1 cellular context compared by ENCODE assay signal in the genomic region with DNA sequence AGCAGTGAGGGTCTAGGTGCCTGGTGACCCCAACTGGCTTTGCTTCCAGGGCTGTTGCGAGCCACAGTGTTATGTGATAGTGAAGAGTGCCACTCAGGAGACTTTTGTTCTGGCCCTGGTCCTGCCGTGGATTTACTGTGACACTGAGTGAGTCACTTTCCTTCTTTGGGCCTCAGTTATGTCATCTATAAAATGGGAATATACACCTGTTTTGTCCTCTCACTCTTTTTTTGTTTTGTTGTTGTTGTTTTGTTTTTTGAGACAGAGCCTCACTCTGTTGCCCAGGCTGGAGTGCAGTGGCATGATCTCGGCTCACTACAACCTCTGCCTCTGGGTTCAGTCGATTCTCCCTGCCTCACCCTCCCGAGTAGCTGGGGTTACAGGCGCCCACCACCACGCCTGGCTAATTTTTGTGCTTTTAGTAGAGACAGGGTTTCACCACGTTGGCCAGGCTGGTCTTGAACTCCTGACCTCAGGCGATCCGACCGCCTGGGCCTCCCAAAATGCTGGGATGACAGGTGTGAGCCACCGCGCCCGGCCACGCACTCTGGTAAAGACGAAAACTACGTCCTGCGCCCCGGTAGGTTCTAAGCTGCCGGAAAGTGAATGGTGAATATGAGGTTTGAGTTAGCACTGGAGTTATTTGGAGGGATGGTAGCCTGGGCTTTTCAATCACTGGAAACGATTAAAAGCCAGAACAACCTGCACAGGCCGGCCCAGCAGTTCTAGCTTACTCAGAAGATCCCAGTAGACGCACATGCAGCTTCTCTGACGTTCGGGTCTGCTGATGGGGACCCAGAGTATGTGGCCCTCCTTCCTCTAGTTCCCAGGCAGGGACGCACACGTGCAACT.
TF ChIP-seq lines count a peak whose summit lies in the region.

No MANE protein-coding gene starts in this region.

TF ChIP-seq in WTC11, 78 proteins besides CTCF, POLR2A, EP300 and RAD21 (continued from another document):
- TF ChIP-seq, protein P1, sequence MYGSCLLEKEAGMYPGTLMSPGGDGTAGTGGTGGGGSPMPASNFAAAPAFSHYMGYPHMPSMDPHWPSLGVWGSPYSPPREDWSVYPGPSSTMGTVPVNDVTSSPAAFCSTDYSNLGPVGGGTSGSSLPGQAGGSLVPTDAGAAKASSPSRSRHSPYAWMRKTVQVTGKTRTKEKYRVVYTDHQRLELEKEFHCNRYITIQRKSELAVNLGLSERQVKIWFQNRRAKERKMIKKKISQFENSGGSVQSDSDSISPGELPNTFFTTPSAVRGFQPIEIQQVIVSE (CRISPR knock-in tag; IDR thresholded peaks at IDR 0.05; ENCODE audit: borderline replicate concordance) = no peak
- TF ChIP-seq JUN (CRISPR knock-in tag; IDR thresholded peaks at IDR 0.05) (no peak), ESRRA (CRISPR knock-in tag; IDR thresholded peaks at IDR 0.05; ENCODE audit: borderline replicate concordance) (no peak), IRF2 (CRISPR knock-in tag; IDR thresholded peaks at IDR 0.05; ENCODE audit: borderline replicate concordance, low read depth) (no peak), CREB1 (CRISPR knock-in tag; IDR thresholded peaks at IDR 0.05) (no peak)
- TF ChIP-seq, protein P2, sequence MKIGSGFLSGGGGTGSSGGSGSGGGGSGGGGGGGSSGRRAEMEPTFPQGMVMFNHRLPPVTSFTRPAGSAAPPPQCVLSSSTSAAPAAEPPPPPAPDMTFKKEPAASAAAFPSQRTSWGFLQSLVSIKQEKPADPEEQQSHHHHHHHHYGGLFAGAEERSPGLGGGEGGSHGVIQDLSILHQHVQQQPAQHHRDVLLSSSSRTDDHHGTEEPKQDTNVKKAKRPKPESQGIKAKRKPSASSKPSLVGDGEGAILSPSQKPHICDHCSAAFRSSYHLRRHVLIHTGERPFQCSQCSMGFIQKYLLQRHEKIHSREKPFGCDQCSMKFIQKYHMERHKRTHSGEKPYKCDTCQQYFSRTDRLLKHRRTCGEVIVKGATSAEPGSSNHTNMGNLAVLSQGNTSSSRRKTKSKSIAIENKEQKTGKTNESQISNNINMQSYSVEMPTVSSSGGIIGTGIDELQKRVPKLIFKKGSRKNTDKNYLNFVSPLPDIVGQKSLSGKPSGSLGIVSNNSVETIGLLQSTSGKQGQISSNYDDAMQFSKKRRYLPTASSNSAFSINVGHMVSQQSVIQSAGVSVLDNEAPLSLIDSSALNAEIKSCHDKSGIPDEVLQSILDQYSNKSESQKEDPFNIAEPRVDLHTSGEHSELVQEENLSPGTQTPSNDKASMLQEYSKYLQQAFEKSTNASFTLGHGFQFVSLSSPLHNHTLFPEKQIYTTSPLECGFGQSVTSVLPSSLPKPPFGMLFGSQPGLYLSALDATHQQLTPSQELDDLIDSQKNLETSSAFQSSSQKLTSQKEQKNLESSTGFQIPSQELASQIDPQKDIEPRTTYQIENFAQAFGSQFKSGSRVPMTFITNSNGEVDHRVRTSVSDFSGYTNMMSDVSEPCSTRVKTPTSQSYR (CRISPR knock-in tag; IDR thresholded peaks at IDR 0.05) = no peak
- TF ChIP-seq, protein P3, sequence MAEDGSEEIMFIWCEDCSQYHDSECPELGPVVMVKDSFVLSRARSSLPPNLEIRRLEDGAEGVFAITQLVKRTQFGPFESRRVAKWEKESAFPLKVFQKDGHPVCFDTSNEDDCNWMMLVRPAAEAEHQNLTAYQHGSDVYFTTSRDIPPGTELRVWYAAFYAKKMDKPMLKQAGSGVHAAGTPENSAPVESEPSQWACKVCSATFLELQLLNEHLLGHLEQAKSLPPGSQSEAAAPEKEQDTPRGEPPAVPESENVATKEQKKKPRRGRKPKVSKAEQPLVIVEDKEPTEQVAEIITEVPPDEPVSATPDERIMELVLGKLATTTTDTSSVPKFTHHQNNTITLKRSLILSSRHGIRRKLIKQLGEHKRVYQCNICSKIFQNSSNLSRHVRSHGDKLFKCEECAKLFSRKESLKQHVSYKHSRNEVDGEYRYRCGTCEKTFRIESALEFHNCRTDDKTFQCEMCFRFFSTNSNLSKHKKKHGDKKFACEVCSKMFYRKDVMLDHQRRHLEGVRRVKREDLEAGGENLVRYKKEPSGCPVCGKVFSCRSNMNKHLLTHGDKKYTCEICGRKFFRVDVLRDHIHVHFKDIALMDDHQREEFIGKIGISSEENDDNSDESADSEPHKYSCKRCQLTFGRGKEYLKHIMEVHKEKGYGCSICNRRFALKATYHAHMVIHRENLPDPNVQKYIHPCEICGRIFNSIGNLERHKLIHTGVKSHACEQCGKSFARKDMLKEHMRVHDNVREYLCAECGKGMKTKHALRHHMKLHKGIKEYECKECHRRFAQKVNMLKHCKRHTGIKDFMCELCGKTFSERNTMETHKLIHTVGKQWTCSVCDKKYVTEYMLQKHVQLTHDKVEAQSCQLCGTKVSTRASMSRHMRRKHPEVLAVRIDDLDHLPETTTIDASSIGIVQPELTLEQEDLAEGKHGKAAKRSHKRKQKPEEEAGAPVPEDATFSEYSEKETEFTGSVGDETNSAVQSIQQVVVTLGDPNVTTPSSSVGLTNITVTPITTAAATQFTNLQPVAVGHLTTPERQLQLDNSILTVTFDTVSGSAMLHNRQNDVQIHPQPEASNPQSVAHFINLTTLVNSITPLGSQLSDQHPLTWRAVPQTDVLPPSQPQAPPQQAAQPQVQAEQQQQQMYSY (CRISPR knock-in tag; IDR thresholded peaks at IDR 0.05) = no peak
